In genomic region chr12:95726903-95727302, GRCh38 we compare ENCODE assay signal across 39 cellular contexts.
"Had no signal": no experiment of that assay in that cellular context is flagged by ENCODE, and none has a peak within 500 bp of the region (broad histone marks: within the 10 kb centered on the region; RNA-seq: fewer than 3 reads in every experiment).

No MANE protein-coding gene starts in this region.

- H3K4me1 Mint-ChIP-seq: activated naive CD4-positive, alpha-beta T cell treated with anti-CD3 and anti-CD28 coated beads, Interleukin-2, amount 10 ng/mL, durations not matched to agents 7 days and 5 days; activated naive CD4-positive, alpha-beta T cell treated with anti-CD3 and anti-CD28 coated beads, Interleukin-2, amount 50 U/mL, for 24 hours; activated naive CD8-positive, alpha-beta T cell treated with anti-CD3 and anti-CD28 coated beads for 36 hours; activated naive CD8-positive, alpha-beta T cell treated with anti-CD3 and anti-CD28 coated beads, Interleukin-2, amount 10 ng/mL, durations not matched to agents 7 days and 5 days; activated naive CD8-positive, alpha-beta T cell treated with anti-CD3 and anti-CD28 coated beads, Interleukin-2, amount 50 U/mL, for 24 hours; activated T-helper 17 cell treated with anti-CD3 and anti-CD28 coated beads, Interleukin-2, amount 50 U/mL, for 72 hours; central memory CD8-positive, alpha-beta T cell had no signal

- H3K27me3 Mint-ChIP-seq: activated T-helper 17 cell treated with anti-CD3 and anti-CD28 coated beads, Interleukin-2, amount 50 U/mL, for 72 hours; brain had no signal

- H3K4me1 ChIP-seq: adrenal gland, breast epithelium had no signal

- H3K27me3 ChIP-seq: adrenal gland, ascending aorta, body of pancreas, brain microvascular endothelial cell, breast epithelium, cardiac muscle cell had no signal

- H3K9me3 ChIP-seq: adrenal gland, ascending aorta, body of pancreas, breast epithelium had no signal

- H3K27ac ChIP-seq: adrenal gland, ascending aorta, body of pancreas, brain microvascular endothelial cell, breast epithelium, cardiac muscle cell had no signal

- FAIRE-seq: astrocyte, bronchial epithelial cell had no signal

- ATAC-seq: activated naive CD4-positive, alpha-beta T cell treated with anti-CD3 and anti-CD28 coated beads, Interleukin-2, amount 50 U/mL, for 72 hours; activated naive CD8-positive, alpha-beta T cell treated with anti-CD3 and anti-CD28 coated beads, Interleukin-2, amount 50 U/mL, for 24 hours; activated T-cell treated with anti-CD3 and anti-CD28 coated beads, Interleukin-2, amount 50 U/mL, for 4 hours; activated T-cell treated with anti-CD3 and anti-CD28 coated beads, Interleukin-2, amount 50 U/mL, for 72 hours; activated T-helper 17 cell treated with anti-CD3 and anti-CD28 coated beads, Interleukin-2, amount 50 U/mL, for 72 hours; body of pancreas had no signal

- H3K27ac Mint-ChIP-seq: activated naive CD4-positive, alpha-beta T cell treated with anti-CD3 and anti-CD28 coated beads for 36 hours; activated naive CD4-positive, alpha-beta T cell treated with anti-CD3 and anti-CD28 coated beads, Interleukin-2, amount 10 ng/mL, durations not matched to agents 7 days and 5 days; activated naive CD4-positive, alpha-beta T cell treated with anti-CD3 and anti-CD28 coated beads, Interleukin-2, amount 50 U/mL, for 24 hours; activated naive CD4-positive, alpha-beta T cell treated with anti-CD3 and anti-CD28 coated beads, Interleukin-2, amount 50 U/mL, for 72 hours; activated naive CD8-positive, alpha-beta T cell; activated naive CD8-positive, alpha-beta T cell treated with anti-CD3 and anti-CD28 coated beads for 36 hours; activated naive CD8-positive, alpha-beta T cell treated with anti-CD3 and anti-CD28 coated beads, Interleukin-2, amount 10 ng/mL, durations not matched to agents 7 days and 5 days; activated naive CD8-positive, alpha-beta T cell treated with anti-CD3 and anti-CD28 coated beads, Interleukin-2, amount 50 U/mL, for 24 hours; activated T-cell treated with anti-CD3 and anti-CD28 coated beads, Interleukin-2, amount 50 U/mL, for 24 hours; activated T-cell treated with anti-CD3 and anti-CD28 coated beads, Interleukin-2, amount 50 U/mL, for 72 hours; activated T-helper 1 cell treated with anti-CD3 and anti-CD28 coated beads, Interleukin-12 subunit alpha, Interleukin-12 subunit beta, Interleukin-2, Interleukin-4 antibody, amounts not matched to agents 30 ng/mL and 10 ng/mL and 1 ng/mL, durations not matched to agents 14 hours and 24 hours and 36 hours; activated T-helper 17 cell treated with anti-CD3 and anti-CD28 coated beads, Interleukin-2, amount 50 U/mL, for 72 hours; activated T-helper 2 cell treated with anti-CD3 and anti-CD28 coated beads, Interferon-gamma antibody, Interleukin-2, Interleukin-4, amounts not matched to agents 10 μg/mL and 5 μg/mL and 100 μg/mL, durations not matched to agents 14 hours and 24 hours and 36 hours; brain had no signal

- H3K4me3 Mint-ChIP-seq: activated naive CD4-positive, alpha-beta T cell treated with anti-CD3 and anti-CD28 coated beads for 36 hours; activated naive CD4-positive, alpha-beta T cell treated with anti-CD3 and anti-CD28 coated beads, Interleukin-2, amount 10 ng/mL, durations not matched to agents 7 days and 5 days; activated naive CD4-positive, alpha-beta T cell treated with anti-CD3 and anti-CD28 coated beads, Interleukin-2, amount 50 U/mL, for 24 hours; activated naive CD8-positive, alpha-beta T cell; activated naive CD8-positive, alpha-beta T cell treated with anti-CD3 and anti-CD28 coated beads for 36 hours; activated naive CD8-positive, alpha-beta T cell treated with anti-CD3 and anti-CD28 coated beads, Interleukin-2, amount 10 ng/mL, durations not matched to agents 7 days and 5 days; activated naive CD8-positive, alpha-beta T cell treated with anti-CD3 and anti-CD28 coated beads, Interleukin-2, amount 50 U/mL, for 24 hours; activated T-cell treated with anti-CD3 and anti-CD28 coated beads, Interleukin-2, amount 50 U/mL, for 24 hours; activated T-cell treated with anti-CD3 and anti-CD28 coated beads, Interleukin-2, amount 50 U/mL, for 4 hours; activated T-cell treated with anti-CD3 and anti-CD28 coated beads, Interleukin-2, amount 50 U/mL, for 72 hours; activated T-helper 1 cell treated with anti-CD3 and anti-CD28 coated beads, Interleukin-12 subunit alpha, Interleukin-12 subunit beta, Interleukin-2, Interleukin-4 antibody, amounts not matched to agents 30 ng/mL and 10 ng/mL and 1 ng/mL, durations not matched to agents 14 hours and 24 hours and 36 hours; activated T-helper 17 cell treated with anti-CD3 and anti-CD28 coated beads, Interleukin-2, amount 50 U/mL, for 72 hours; brain; central memory CD8-positive, alpha-beta T cell had no signal

- H3K36me3 Mint-ChIP-seq: activated naive CD4-positive, alpha-beta T cell treated with anti-CD3 and anti-CD28 coated beads, Interleukin-2, amount 10 ng/mL, durations not matched to agents 7 days and 5 days; activated naive CD4-positive, alpha-beta T cell treated with anti-CD3 and anti-CD28 coated beads, Interleukin-2, amount 50 U/mL, for 24 hours; activated naive CD8-positive, alpha-beta T cell; activated naive CD8-positive, alpha-beta T cell treated with anti-CD3 and anti-CD28 coated beads for 36 hours; activated naive CD8-positive, alpha-beta T cell treated with anti-CD3 and anti-CD28 coated beads, Interleukin-2, amount 10 ng/mL, durations not matched to agents 7 days and 5 days had no signal

- H3K4me3 ChIP-seq: adrenal gland, ascending aorta, body of pancreas, breast epithelium, cardiac muscle cell had no signal

- DNase-seq: activated effector memory CD4-positive, alpha-beta T cell treated with anti-CD3 and anti-CD28 coated beads, Interleukin-2, amount 50 U/mL, for 16 hours; activated effector memory CD4-positive, alpha-beta T cell treated with Interleukin-2 at 50 U/mL for 16 hours; activated gamma-delta T cell; activated gamma-delta T cell treated with Interleukin-2 at 50 U/mL for 16 hours; activated naive CD4-positive, alpha-beta T cell; activated naive CD4-positive, alpha-beta T cell treated with anti-CD3 and anti-CD28 coated beads for 36 hours; activated naive CD4-positive, alpha-beta T cell treated with anti-CD3 and anti-CD28 coated beads, Interleukin-2, amount 10 ng/mL, durations not matched to agents 7 days and 5 days; activated naive CD4-positive, alpha-beta T cell treated with anti-CD3 and anti-CD28 coated beads, Interleukin-2, amount 50 U/mL, for 16 hours; activated naive CD4-positive, alpha-beta T cell treated with Interleukin-2 at 50 U/mL for 16 hours; activated naive CD8-positive, alpha-beta T cell treated with anti-CD3 and anti-CD28 coated beads for 36 hours; activated naive CD8-positive, alpha-beta T cell treated with anti-CD3 and anti-CD28 coated beads, Interleukin-2, amount 10 ng/mL, durations not matched to agents 7 days and 5 days; activated naive CD8-positive, alpha-beta T cell treated with anti-CD3 and anti-CD28 coated beads, Interleukin-2, amount 50 U/mL, for 24 hours; activated T-cell treated with anti-CD3 and anti-CD28 coated beads, Interleukin-2, amount 50 U/mL, for 24 hours; activated T-cell treated with anti-CD3 and anti-CD28 coated beads, Interleukin-2, amount 50 U/mL, for 4 hours; activated T-cell treated with anti-CD3 and anti-CD28 coated beads, Interleukin-2, amount 50 U/mL, for 48 hours; activated T-cell treated with anti-CD3 and anti-CD28 coated beads, Interleukin-2, amount 50 U/mL, for 72 hours; adrenal gland; amniotic stem cell; amygdala; anterior cingulate cortex; aorta; body of pancreas; brain microvascular endothelial cell; caudate nucleus; central memory CD4-positive, alpha-beta T cell; cerebellar nuclear complex had no signal

- H3K36me3 ChIP-seq: adrenal gland, ascending aorta, breast epithelium, cardiac muscle cell had no signal

- H3K9me3 Mint-ChIP-seq: activated naive CD4-positive, alpha-beta T cell treated with anti-CD3 and anti-CD28 coated beads, Interleukin-2, amount 50 U/mL, for 24 hours; activated T-cell treated with anti-CD3 and anti-CD28 coated beads, Interleukin-2, amount 50 U/mL, for 4 hours had no signal
